In the genomic region with DNA sequence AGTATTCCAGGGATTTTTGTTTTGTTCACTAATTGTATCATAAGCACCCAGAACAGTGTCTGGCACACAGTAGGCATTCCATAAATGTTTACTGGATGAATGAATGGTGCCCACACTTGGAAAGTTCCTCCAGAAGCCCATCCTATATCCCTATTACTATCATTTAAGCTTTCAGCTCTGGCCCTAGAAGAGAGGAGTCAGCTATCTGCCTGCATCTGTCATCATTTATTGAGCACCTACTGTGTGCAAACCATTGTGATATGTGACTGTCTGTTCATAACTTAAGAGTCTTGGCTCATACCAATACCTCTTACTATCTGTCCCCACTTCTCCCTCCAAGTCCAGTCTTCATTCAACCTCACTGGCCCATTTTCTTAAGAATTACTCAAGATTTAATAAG, we compare ENCODE assay signal across 9 cellular contexts. TPM values are rescaled to one million over a fixed set of nuclear protein-coding genes. Genes with fewer than 3 reads are reported as not detected.
"Had no signal": no experiment of that assay in that cellular context is flagged by ENCODE, and none has a peak within 500 bp of the region (broad histone marks: within the 10 kb centered on the region; RNA-seq: fewer than 3 reads in every experiment).

No MANE protein-coding gene starts in this region.

- DNase-seq: H9, HCEC 1CT, HFFc6, IMR-90, KBM-7 had no signal

- H3K4me2 ChIP-seq: KMS-11 had no signal

- H3K9me3 Mint-ChIP-seq: GM23338, H9, HFFc6 had no signal

- H3K27ac Mint-ChIP-seq: GM23338, H9, HFFc6 had no signal

- H3K9ac ChIP-seq: KMS-11 had no signal

- H3K27ac ChIP-seq: HL-60, KMS-11 had no signal

- H3K4me3 Mint-ChIP-seq: H9, HFFc6 had no signal

RNA-seq across cellular contexts. Expression of gene LRRC46, which starts 39.6 kb away (rescaled TPM):
- total RNA-seq: H1, IMR-90 had no signal
